1 cellular context compared by ENCODE assay signal in the genomic region with DNA sequence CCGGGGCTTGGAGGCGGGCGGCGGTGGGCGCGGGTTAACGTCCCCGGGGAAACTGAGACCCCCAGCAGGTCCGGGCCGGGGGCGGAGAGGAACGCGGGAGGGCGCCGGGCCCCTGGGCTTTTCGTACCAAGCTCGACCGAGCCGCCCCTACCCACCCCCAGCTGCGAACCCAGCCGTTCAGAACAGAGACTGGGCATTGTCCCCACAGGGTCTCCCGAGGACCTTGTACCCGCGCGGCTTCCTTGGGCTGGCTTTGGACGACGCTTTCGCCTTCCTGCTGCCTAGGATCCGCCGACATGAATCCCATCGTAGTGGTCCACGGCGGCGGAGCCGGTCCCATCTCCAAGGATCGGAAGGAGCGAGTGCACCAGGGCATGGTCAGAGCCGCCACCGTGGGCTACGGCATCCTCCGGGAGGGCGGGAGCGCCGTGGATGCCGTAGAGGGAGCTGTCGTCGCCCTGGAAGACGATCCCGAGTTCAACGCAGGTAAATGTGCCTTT.
TF ChIP-seq lines count a peak whose summit lies in the region.

No MANE protein-coding gene starts in this region.

TF ChIP-seq in HepG2, 621 proteins besides CTCF, POLR2A, EP300 and RAD21 (continued from another document):
- TF ChIP-seq, protein P1, sequence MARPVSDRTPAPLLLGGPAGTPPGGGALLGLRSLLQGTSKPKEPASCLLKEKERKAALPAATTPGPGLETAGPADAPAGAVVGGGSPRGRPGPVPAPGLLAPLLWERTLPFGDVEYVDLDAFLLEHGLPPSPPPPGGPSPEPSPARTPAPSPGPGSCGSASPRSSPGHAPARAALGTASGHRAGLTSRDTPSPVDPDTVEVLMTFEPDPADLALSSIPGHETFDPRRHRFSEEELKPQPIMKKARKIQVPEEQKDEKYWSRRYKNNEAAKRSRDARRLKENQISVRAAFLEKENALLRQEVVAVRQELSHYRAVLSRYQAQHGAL (CRISPR knock-in tag; IDR thresholded peaks at IDR 0.05; ENCODE audit: not compliant biosample characterization) = peak; percentile 65
- TF ChIP-seq NR3C1 (CRISPR knock-in tag; IDR thresholded peaks at IDR 0.05) (no peak), ATRX (CRISPR knock-in tag; IDR thresholded peaks at IDR 0.05; ENCODE audit: borderline replicate concordance) (no peak), KDM2A (CRISPR knock-in tag; IDR thresholded peaks at IDR 0.05; ENCODE audit: borderline replicate concordance, low read depth) (0 out of 2 replicates have a peak, but pooled peaks have one; percentile 28), RXRB (CRISPR knock-in tag; IDR thresholded peaks at IDR 0.05; ENCODE audit: borderline replicate concordance) (0 out of 2 replicates have a peak, but pooled peaks have one; percentile 15), ZNF598 (CRISPR knock-in tag; IDR thresholded peaks at IDR 0.05; ENCODE audit: borderline replicate concordance) (no peak), NR2F2 (IDR thresholded peaks at IDR 0.05; ENCODE audit: borderline replicate concordance, low read depth) (no peak), ZNF343 (CRISPR knock-in tag; IDR thresholded peaks at IDR 0.05) (no peak), MYC (CRISPR knock-in tag; IDR thresholded peaks at IDR 0.05; ENCODE audit: borderline replicate concordance) (no peak), PPARG (CRISPR knock-in tag; conservative IDR thresholded peaks at IDR 0.05) (no peak), ZNF790 (CRISPR knock-in tag; IDR thresholded peaks at IDR 0.05; ENCODE audit: borderline replicate concordance) (0 out of 2 replicates have a peak, but pooled peaks have one; percentile 38), DNMT1 (CRISPR knock-in tag; IDR thresholded peaks at IDR 0.05) (no peak), TCF7L2 (IDR thresholded peaks at IDR 0.05; ENCODE audit: low read depth, low read length) (no peak)
- TF ChIP-seq, protein P2, sequence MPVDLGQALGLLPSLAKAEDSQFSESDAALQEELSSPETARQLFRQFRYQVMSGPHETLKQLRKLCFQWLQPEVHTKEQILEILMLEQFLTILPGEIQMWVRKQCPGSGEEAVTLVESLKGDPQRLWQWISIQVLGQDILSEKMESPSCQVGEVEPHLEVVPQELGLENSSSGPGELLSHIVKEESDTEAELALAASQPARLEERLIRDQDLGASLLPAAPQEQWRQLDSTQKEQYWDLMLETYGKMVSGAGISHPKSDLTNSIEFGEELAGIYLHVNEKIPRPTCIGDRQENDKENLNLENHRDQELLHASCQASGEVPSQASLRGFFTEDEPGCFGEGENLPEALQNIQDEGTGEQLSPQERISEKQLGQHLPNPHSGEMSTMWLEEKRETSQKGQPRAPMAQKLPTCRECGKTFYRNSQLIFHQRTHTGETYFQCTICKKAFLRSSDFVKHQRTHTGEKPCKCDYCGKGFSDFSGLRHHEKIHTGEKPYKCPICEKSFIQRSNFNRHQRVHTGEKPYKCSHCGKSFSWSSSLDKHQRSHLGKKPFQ (CRISPR knock-in tag; IDR thresholded peaks at IDR 0.05; ENCODE audit: insufficient replicate concordance) = peak; percentile 53
- TF ChIP-seq, protein P3, sequence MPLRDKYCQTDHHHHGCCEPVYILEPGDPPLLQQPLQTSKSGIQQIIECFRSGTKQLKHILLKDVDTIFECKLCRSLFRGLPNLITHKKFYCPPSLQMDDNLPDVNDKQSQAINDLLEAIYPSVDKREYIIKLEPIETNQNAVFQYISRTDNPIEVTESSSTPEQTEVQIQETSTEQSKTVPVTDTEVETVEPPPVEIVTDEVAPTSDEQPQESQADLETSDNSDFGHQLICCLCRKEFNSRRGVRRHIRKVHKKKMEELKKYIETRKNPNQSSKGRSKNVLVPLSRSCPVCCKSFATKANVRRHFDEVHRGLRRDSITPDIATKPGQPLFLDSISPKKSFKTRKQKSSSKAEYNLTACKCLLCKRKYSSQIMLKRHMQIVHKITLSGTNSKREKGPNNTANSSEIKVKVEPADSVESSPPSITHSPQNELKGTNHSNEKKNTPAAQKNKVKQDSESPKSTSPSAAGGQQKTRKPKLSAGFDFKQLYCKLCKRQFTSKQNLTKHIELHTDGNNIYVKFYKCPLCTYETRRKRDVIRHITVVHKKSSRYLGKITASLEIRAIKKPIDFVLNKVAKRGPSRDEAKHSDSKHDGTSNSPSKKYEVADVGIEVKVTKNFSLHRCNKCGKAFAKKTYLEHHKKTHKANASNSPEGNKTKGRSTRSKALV (CRISPR knock-in tag; IDR thresholded peaks at IDR 0.05) = no peak
- TF ChIP-seq, protein P4, sequence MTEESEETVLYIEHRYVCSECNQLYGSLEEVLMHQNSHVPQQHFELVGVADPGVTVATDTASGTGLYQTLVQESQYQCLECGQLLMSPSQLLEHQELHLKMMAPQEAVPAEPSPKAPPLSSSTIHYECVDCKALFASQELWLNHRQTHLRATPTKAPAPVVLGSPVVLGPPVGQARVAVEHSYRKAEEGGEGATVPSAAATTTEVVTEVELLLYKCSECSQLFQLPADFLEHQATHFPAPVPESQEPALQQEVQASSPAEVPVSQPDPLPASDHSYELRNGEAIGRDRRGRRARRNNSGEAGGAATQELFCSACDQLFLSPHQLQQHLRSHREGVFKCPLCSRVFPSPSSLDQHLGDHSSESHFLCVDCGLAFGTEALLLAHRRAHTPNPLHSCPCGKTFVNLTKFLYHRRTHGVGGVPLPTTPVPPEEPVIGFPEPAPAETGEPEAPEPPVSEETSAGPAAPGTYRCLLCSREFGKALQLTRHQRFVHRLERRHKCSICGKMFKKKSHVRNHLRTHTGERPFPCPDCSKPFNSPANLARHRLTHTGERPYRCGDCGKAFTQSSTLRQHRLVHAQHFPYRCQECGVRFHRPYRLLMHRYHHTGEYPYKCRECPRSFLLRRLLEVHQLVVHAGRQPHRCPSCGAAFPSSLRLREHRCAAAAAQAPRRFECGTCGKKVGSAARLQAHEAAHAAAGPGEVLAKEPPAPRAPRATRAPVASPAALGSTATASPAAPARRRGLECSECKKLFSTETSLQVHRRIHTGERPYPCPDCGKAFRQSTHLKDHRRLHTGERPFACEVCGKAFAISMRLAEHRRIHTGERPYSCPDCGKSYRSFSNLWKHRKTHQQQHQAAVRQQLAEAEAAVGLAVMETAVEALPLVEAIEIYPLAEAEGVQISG (CRISPR knock-in tag; IDR thresholded peaks at IDR 0.05) = peak; percentile 11; the same call in 1 of the 2 replicates
- TF ChIP-seq, protein P5, sequence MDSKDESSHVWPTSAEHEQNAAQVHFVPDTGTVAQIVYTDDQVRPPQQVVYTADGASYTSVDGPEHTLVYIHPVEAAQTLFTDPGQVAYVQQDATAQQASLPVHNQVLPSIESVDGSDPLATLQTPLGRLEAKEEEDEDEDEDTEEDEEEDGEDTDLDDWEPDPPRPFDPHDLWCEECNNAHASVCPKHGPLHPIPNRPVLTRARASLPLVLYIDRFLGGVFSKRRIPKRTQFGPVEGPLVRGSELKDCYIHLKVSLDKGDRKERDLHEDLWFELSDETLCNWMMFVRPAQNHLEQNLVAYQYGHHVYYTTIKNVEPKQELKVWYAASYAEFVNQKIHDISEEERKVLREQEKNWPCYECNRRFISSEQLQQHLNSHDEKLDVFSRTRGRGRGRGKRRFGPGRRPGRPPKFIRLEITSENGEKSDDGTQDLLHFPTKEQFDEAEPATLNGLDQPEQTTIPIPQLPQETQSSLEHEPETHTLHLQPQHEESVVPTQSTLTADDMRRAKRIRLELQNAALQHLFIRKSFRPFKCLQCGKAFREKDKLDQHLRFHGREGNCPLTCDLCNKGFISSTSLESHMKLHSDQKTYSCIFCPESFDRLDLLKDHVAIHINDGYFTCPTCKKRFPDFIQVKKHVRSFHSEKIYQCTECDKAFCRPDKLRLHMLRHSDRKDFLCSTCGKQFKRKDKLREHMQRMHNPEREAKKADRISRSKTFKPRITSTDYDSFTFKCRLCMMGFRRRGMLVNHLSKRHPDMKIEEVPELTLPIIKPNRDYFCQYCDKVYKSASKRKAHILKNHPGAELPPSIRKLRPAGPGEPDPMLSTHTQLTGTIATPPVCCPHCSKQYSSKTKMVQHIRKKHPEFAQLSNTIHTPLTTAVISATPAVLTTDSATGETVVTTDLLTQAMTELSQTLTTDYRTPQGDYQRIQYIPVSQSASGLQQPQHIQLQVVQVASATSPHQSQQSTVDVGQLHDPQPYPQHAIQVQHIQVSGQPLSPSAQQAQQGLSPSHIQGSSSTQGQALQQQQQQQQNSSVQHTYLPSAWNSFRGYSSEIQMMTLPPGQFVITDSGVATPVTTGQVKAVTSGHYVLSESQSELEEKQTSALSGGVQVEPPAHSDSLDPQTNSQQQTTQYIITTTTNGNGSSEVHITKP (CRISPR knock-in tag; IDR thresholded peaks at IDR 0.05; ENCODE audit: low read depth) = 0 out of 2 replicates have a peak, but pooled peaks have one; percentile 26
- TF ChIP-seq, protein P6, sequence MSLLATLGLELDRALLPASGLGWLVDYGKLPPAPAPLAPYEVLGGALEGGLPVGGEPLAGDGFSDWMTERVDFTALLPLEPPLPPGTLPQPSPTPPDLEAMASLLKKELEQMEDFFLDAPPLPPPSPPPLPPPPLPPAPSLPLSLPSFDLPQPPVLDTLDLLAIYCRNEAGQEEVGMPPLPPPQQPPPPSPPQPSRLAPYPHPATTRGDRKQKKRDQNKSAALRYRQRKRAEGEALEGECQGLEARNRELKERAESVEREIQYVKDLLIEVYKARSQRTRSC (CRISPR knock-in tag; IDR thresholded peaks at IDR 0.05; ENCODE audit: low read depth) = no peak
- TF ChIP-seq, protein P7, sequence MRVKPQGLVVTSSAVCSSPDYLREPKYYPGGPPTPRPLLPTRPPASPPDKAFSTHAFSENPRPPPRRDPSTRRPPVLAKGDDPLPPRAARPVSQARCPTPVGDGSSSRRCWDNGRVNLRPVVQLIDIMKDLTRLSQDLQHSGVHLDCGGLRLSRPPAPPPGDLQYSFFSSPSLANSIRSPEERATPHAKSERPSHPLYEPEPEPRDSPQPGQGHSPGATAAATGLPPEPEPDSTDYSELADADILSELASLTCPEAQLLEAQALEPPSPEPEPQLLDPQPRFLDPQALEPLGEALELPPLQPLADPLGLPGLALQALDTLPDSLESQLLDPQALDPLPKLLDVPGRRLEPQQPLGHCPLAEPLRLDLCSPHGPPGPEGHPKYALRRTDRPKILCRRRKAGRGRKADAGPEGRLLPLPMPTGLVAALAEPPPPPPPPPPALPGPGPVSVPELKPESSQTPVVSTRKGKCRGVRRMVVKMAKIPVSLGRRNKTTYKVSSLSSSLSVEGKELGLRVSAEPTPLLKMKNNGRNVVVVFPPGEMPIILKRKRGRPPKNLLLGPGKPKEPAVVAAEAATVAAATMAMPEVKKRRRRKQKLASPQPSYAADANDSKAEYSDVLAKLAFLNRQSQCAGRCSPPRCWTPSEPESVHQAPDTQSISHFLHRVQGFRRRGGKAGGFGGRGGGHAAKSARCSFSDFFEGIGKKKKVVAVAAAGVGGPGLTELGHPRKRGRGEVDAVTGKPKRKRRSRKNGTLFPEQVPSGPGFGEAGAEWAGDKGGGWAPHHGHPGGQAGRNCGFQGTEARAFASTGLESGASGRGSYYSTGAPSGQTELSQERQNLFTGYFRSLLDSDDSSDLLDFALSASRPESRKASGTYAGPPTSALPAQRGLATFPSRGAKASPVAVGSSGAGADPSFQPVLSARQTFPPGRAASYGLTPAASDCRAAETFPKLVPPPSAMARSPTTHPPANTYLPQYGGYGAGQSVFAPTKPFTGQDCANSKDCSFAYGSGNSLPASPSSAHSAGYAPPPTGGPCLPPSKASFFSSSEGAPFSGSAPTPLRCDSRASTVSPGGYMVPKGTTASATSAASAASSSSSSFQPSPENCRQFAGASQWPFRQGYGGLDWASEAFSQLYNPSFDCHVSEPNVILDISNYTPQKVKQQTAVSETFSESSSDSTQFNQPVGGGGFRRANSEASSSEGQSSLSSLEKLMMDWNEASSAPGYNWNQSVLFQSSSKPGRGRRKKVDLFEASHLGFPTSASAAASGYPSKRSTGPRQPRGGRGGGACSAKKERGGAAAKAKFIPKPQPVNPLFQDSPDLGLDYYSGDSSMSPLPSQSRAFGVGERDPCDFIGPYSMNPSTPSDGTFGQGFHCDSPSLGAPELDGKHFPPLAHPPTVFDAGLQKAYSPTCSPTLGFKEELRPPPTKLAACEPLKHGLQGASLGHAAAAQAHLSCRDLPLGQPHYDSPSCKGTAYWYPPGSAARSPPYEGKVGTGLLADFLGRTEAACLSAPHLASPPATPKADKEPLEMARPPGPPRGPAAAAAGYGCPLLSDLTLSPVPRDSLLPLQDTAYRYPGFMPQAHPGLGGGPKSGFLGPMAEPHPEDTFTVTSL (CRISPR knock-in tag; IDR thresholded peaks at IDR 0.05; ENCODE audit: borderline replicate concordance) = peak; percentile 28; the same call in 1 of the 2 replicates
